ENCODE assay signal across 16 cellular contexts in genomic region chr18:36547544-36547943, GRCh38.
DNase-seq lines count a peak whose midpoint lies in the region; ATAC-seq and TF ChIP-seq lines count a peak whose summit lies in the region.
"Had no signal": no experiment of that assay in that cellular context is flagged by ENCODE, and none has a peak within 500 bp of the region (broad histone marks: within the 10 kb centered on the region; RNA-seq: fewer than 3 reads in every experiment).

No MANE protein-coding gene starts in this region.

- no peak overlapping the region for H2BK120ac ChIP-seq in IMR-90 (ENCODE audit: low read depth, low read length)

- no peak for TF ChIP-seq POLR2A in IMR-90 (IDR thresholded peaks at IDR 0.05; ENCODE audit: low read depth, low read length)

- H3K4me1 Mint-ChIP-seq in endodermal cell: peaks cover 6% of the 10 kb centered on the region
- H3K4me1 Mint-ChIP-seq in neural crest cell: no peaks in the 10 kb centered on the region
- H3K4me1 Mint-ChIP-seq: CD14-positive monocyte; CD4-positive, alpha-beta memory T cell had no signal

- H3K4me2 ChIP-seq in IMR-90 (ENCODE audit: low read depth, low read length): no peak overlapping the region
- H3K4me2 ChIP-seq: BLaER1 had no signal

- H3K36me3 Mint-ChIP-seq in endodermal cell (ENCODE audit: low read depth): no peaks in the 10 kb centered on the region
- peaks cover 17% of the 10 kb centered on the region for H3K36me3 Mint-ChIP-seq in neural crest cell (ENCODE audit: low read depth)
- H3K36me3 Mint-ChIP-seq: CD14-positive monocyte; CD4-positive, alpha-beta memory T cell; IgD-negative memory B cell had no signal

- no peak overlapping the region for H3K23ac ChIP-seq in IMR-90 (ENCODE audit: low read depth, low read length)

- no peaks in the 10 kb centered on the region; a peak in 1 of 4 replicates for H3K79me1 ChIP-seq in IMR-90 (ENCODE audit: low read depth in 1 of 2, low read length in 2 of 2)

- CTCF ChIA-PET in IMR-90 (lab: Yijun Ruan, JAX): no interaction called here

- no peak overlapping the region for H3K56ac ChIP-seq in IMR-90 (ENCODE audit: extremely low read depth, insufficient read depth, low read length)

- no peak overlapping the region for H2AK5ac ChIP-seq in IMR-90 (ENCODE audit: low read depth, low read length)

- no peak overlapping the region for H2BK20ac ChIP-seq in IMR-90 (ENCODE audit: low read depth, low read length)

- H3K4me3 ChIP-seq in cardiac muscle cell (no peak overlapping the region), IMR-90 (ENCODE audit: insufficient read depth, low read depth, low read length) (no peak overlapping the region), endodermal cell (ENCODE audit: low read length) (no peak overlapping the region)
- H3K4me3 ChIP-seq: BLaER1 had no signal

- no peaks in the 10 kb centered on the region for H3K27me3 Mint-ChIP-seq in endodermal cell (ENCODE audit: insufficient read depth)
- no peaks in the 10 kb centered on the region for H3K27me3 Mint-ChIP-seq in neural crest cell (ENCODE audit: low read depth)
- H3K27me3 Mint-ChIP-seq: CD4-positive, alpha-beta memory T cell; IgD-negative memory B cell had no signal

- no peak overlapping the region for H3K14ac ChIP-seq in IMR-90 (replicated peaks; ENCODE audit: low read depth, low read length)

- H3K27ac Mint-ChIP-seq in endodermal cell: no peak overlapping the region
- peak overlapping the region; percentile 29 for H3K27ac Mint-ChIP-seq in neural crest cell (ENCODE audit: unreplicated experiment)
- H3K27ac Mint-ChIP-seq: CD14-positive monocyte; CD4-positive, alpha-beta memory T cell; IgD-negative memory B cell had no signal

- H3K4ac ChIP-seq in IMR-90 (ENCODE audit: low read depth, low read length): no peak overlapping the region

- H3K36me3 ChIP-seq in cardiac muscle cell (peaks cover 4% of the 10 kb centered on the region), IMR-90 (ENCODE audit: control insufficient read depth, insufficient read depth, low read length) (no peaks in the 10 kb centered on the region), endodermal cell (ENCODE audit: control insufficient read depth, insufficient read depth, low read length) (no peaks in the 10 kb centered on the region)
- H3K36me3 ChIP-seq: BLaER1 had no signal

- in situ Hi-C loops in IMR-90 (cut with MboI; ENCODE audit: low sequenced_read_pairs): no loop called here

- H3K27ac ChIP-seq in cardiac muscle cell (peak overlapping the region; percentile 54), IMR-90 (ENCODE audit: insufficient read depth, low read length) (no peak overlapping the region), endodermal cell (ENCODE audit: low read depth, low read length) (no peak overlapping the region)
- H3K27ac ChIP-seq: BLaER1 had no signal

- H3K4me1 ChIP-seq in cardiac muscle cell (ENCODE audit: low read depth) (peaks cover 32% of the 10 kb centered on the region), IMR-90 (ENCODE audit: control insufficient read depth, insufficient read depth, low read length) (peaks cover 2% of the 10 kb centered on the region; the same call in 1 of the 2 replicates), endodermal cell (ENCODE audit: control insufficient read depth, insufficient read depth, low read length) (no peaks in the 10 kb centered on the region)
- H3K4me1 ChIP-seq: BLaER1 had no signal

- 80% methylated on average over 1 of the region's 11 CpGs; no CpG with 5 or more reads in 1 of the 2 experiments for WGBS in IMR-90 (ENCODE audit: extremely low coverage in 2 of 2, insufficient read length in 1 of 2), 2 experiments
- 91 to 92% methylated on average over 9 to 11 of the region's 11 CpGs for WGBS in endodermal cell (ENCODE audit: insufficient coverage in 1 of 2, insufficient read length in 1 of 2), 2 experiments

- no peak overlapping the region for H2AK9ac ChIP-seq in IMR-90 (replicated peaks; ENCODE audit: low read depth, low read length, poor library complexity)

- TF ChIP-seq CTCF in cardiac muscle cell (IDR thresholded peaks at IDR 0.05; ENCODE audit: low read depth, low read length) (no peak), IMR-90 (conservative IDR thresholded peaks at IDR 0.05; ENCODE audit: low read depth, low read length) (no peak), endodermal cell (conservative IDR thresholded peaks at IDR 0.05) (no peak), neural crest cell (conservative IDR thresholded peaks at IDR 0.05) (no peak)

- H3K9me3 ChIP-seq in cardiac muscle cell (ENCODE audit: low read depth): no peaks in the 10 kb centered on the region
- H3K9me3 ChIP-seq in IMR-90 (ENCODE audit: control insufficient read depth, insufficient read depth, low read length): no peaks in the 10 kb centered on the region
- H3K9me3 ChIP-seq in endodermal cell (ENCODE audit: control insufficient read depth, low read length): no peaks in the 10 kb centered on the region
- H3K9me3 ChIP-seq: BLaER1 had no signal

- H4K20me1 ChIP-seq in IMR-90 (ENCODE audit: insufficient read depth, low read length): no peaks in the 10 kb centered on the region
- H4K20me1 ChIP-seq: BLaER1 had no signal

- intact Hi-C loops in left cardiac atrium (cut with DNase I) (no loop called here), IMR-90 (cut with micrococcal nuclease) (no loop called here), head of caudate nucleus (cut with DNase I) (no loop called here)

- H2AFZ ChIP-seq in IMR-90 (replicated peaks; ENCODE audit: low read length, poor library complexity): peak overlapping the region; percentile 41

- no peak overlapping the region for H3K4me3 Mint-ChIP-seq in endodermal cell
- H3K4me3 Mint-ChIP-seq in neural crest cell: no peak overlapping the region
- H3K4me3 Mint-ChIP-seq: CD14-positive monocyte; CD4-positive, alpha-beta memory T cell; IgD-negative memory B cell had no signal

- H3K9ac ChIP-seq in IMR-90 (ENCODE audit: low read depth, low read length): no peak overlapping the region
- H3K9ac ChIP-seq in endodermal cell (ENCODE audit: extremely low read depth, low read length, poor library complexity, severe bottlenecking): no peak overlapping the region
- H3K9ac ChIP-seq: BLaER1 had no signal

- H3K27me3 ChIP-seq in cardiac muscle cell: no peaks in the 10 kb centered on the region
- no peaks in the 10 kb centered on the region for H3K27me3 ChIP-seq in IMR-90 (ENCODE audit: control insufficient read depth, insufficient read depth, low read length)
- no peaks in the 10 kb centered on the region for H3K27me3 ChIP-seq in endodermal cell (ENCODE audit: control insufficient read depth, insufficient read depth, low read length, poor library complexity, severe bottlenecking)
- H3K27me3 ChIP-seq: BLaER1 had no signal

- H4K5ac ChIP-seq in IMR-90 (ENCODE audit: low read depth, low read length): no peak overlapping the region

- no peak overlapping the region for H3K18ac ChIP-seq in IMR-90 (ENCODE audit: low read depth, low read length)

- POLR2A ChIA-PET in IMR-90 (lab: Charles Lee; ENCODE audit: unreplicated experiment): no interaction called here

- ATAC-seq in left cardiac atrium (no peak), IMR-90 (ENCODE audit: low read depth) (no peak), GM21381 (IDR thresholded peaks at IDR 0.05; ENCODE audit: unreplicated experiment) (no peak)

- H4K91ac ChIP-seq in IMR-90 (ENCODE audit: insufficient read depth, low read depth, low read length): no peak overlapping the region

- TF ChIP-seq RAD21 in IMR-90 (IDR thresholded peaks at IDR 0.05; ENCODE audit: low read length): no peak

- no peak overlapping the region for H2BK15ac ChIP-seq in IMR-90 (ENCODE audit: low read depth, low read length)

- H3K9me1 ChIP-seq in IMR-90 (ENCODE audit: insufficient read depth, low read length): no peaks in the 10 kb centered on the region

- DNase-seq in cardiac muscle cell (ENCODE audit: low read depth in 1 of 2, low spot score in 1 of 2) (no peak), left cardiac atrium (no peak), IMR-90 (no peak), endodermal cell (peak; percentile 58), neural crest cell (ENCODE audit: low read depth, low spot score) (no peak), NCI-H1694 (lab: John Stamatoyannopoulos, UW) (no peak), head of caudate nucleus (no peak)
- DNase-seq: 8988T; CD4-positive, alpha-beta memory T cell; DMS79 treated with DMSO at 0.1 percent for 48 hours; GF-D8; HCEC 1CT had no signal

- H3K9me3 Mint-ChIP-seq in endodermal cell: peaks cover 5% of the 10 kb centered on the region
- H3K9me3 Mint-ChIP-seq in neural crest cell: peaks cover 8% of the 10 kb centered on the region

- dilution Hi-C loops in IMR-90 (cut with HindIII; ENCODE audit: low sequenced_read_pairs, unreplicated experiment): no loop called here

- no TSS peak for BruUV-seq in IMR-90 (replicated peaks; lab: Mats Ljungman, UMichigan)

- H2BK5ac ChIP-seq in IMR-90 (ENCODE audit: low read depth, low read length, poor library complexity, severe bottlenecking): no peak overlapping the region

- H4K8ac ChIP-seq in IMR-90 (ENCODE audit: low read depth in 2 of 2, low read length in 2 of 2): no peak overlapping the region

TF ChIP-seq in IMR-90, 13 proteins besides CTCF, POLR2A, EP300 and RAD21:
- no peak for TF ChIP-seq RFX5 (IDR thresholded peaks at IDR 0.05; ENCODE audit: low read depth, low read length)
- TF ChIP-seq BHLHE40 (IDR thresholded peaks at IDR 0.05; ENCODE audit: low read depth, low read length): no peak
- TF ChIP-seq RCOR1 (IDR thresholded peaks at IDR 0.05; ENCODE audit: insufficient replicate concordance, low read length): no peak
- TF ChIP-seq MAZ (IDR thresholded peaks at IDR 0.05; ENCODE audit: borderline replicate concordance, low read depth, low read length): no peak
- no peak for TF ChIP-seq USF2 (IDR thresholded peaks at IDR 0.05; ENCODE audit: low read depth, low read length)
- TF ChIP-seq MAFK (IDR thresholded peaks at IDR 0.05; ENCODE audit: low read depth, low read length): no peak
- TF ChIP-seq FOS (IDR thresholded peaks at IDR 0.05; ENCODE audit: low read depth, low read length): no peak
